Comparison of ENCODE assay signal across 8 cellular contexts in genomic region chr1:246699095-246699735, GRCh38. TPM values are rescaled to one million over a fixed set of nuclear protein-coding genes. Genes with fewer than 3 reads are reported as not detected.
A peak's percentile ranks its signal among the peaks of the same experiment; 100 is the strongest.
DNase-seq lines count a peak whose midpoint lies in the region; ATAC-seq and TF ChIP-seq lines count a peak whose summit lies in the region.

No MANE protein-coding gene starts in this region.

- H3K27ac ChIP-seq in BLaER1 (peak overlapping the region; percentile 92), left lung (peak overlapping the region in 1 of 2 donors; percentile 37)

- peak overlapping the region; percentile 82 for H3K4me2 ChIP-seq in BLaER1

- intact Hi-C loops in left lung (cut with DNase I) = loop anchor here in 1 of 2 donors (5.0 kb wide), 1 partner anchor 202 kb away; no protein-coding TSS in a partner anchor

- H3K9me3 ChIP-seq in BLaER1 = peaks cover 47% of the 10 kb centered on the region
- H3K9me3 ChIP-seq in left lung = peaks cover 0 to 2% of the 10 kb centered on the region in 2 donors

- peaks cover 69% of the 10 kb centered on the region for H3K4me1 ChIP-seq in BLaER1
- H3K4me1 ChIP-seq in left lung = peaks cover 5 to 23% of the 10 kb centered on the region in 2 donors

- H3K27me3 ChIP-seq in BLaER1 (no peaks in the 10 kb centered on the region), left lung (no peaks in the 10 kb centered on the region)

- H4K20me1 ChIP-seq in BLaER1 = no peaks in the 10 kb centered on the region

- H3K9ac ChIP-seq in BLaER1 = peak overlapping the region; percentile 78

- H3K36me3 ChIP-seq in BLaER1 = 0 out of 2 replicates have a peak, but pooled peaks cover 4% of the 10 kb centered on the region
- no peaks in the 10 kb centered on the region for H3K36me3 ChIP-seq in left lung

- peak; percentile 80 for DNase-seq in GM19240 (ENCODE audit: insufficient read length, low spot score)
- peak; percentile 96 for DNase-seq in NCI-H460 (ENCODE audit: extremely low read depth, low read depth)
- DNase-seq in cerebellar nuclear complex (lab: John Stamatoyannopoulos, UW) = peak; percentile 5 to 46
- peak; percentile 85 to 89 for DNase-seq in left lung
- DNase-seq in stimulated activated CD4-positive, alpha-beta T cell treated with anti-CD3 and anti-CD28 coated beads, Interleukin-2, amount 100 ng/mL, for 4 hours (ENCODE audit: low read depth) = peak; percentile 70

- peak; percentile 83 to 84 for TF ChIP-seq CTCF in left lung (IDR thresholded peaks at IDR 0.05)

- H3K4me3 ChIP-seq in BLaER1 (peak overlapping the region; percentile 49), left lung (peak overlapping the region; percentile 10 to 24)

- ATAC-seq in HG03432 (IDR thresholded peaks at IDR 0.05; ENCODE audit: unreplicated experiment) = peak; percentile 93
- ATAC-seq in activated CD4-positive, CD25-positive, alpha-beta regulatory T cell treated with anti-CD3 and anti-CD28 coated beads, Interleukin-2, amount 50 U/mL, for 24 hours = peak; percentile 100
- ATAC-seq in left lung = peak; percentile 96

RNA-seq across cellular contexts. Expression of gene SCCPDH, which starts 25.0 kb away (rescaled TPM):
- 322 and 335 TPM in 2 replicates for total RNA-seq in NCI-H460 (2014; rRNA removed; shearing (Covaris generic))
- polyA plus RNA-seq in NCI-H460 (2014; cell fraction: nucleus; rRNA removed) = 198 and 223 TPM in 2 replicates
- total RNA-seq in left lung = 10 to 100 TPM; 28.3 to 32.9 TPM

Comparison
In these comparisons a context has a peak if more than half of its experiments do, and no peak if none do; other contexts are left out.
1. DNase-seq: peak in every context shown above with its lines; median percentile 96 in NCI-H460; 87 in left lung; 80 in GM19240; 70 in stimulated activated CD4-positive, alpha-beta T cell treated with anti-CD3 and anti-CD28 coated beads, Interleukin-2, amount 100 ng/mL, for 4 hours; 26 in cerebellar nuclear complex.